ENCODE assay signal across 16 cellular contexts in the genomic region with DNA sequence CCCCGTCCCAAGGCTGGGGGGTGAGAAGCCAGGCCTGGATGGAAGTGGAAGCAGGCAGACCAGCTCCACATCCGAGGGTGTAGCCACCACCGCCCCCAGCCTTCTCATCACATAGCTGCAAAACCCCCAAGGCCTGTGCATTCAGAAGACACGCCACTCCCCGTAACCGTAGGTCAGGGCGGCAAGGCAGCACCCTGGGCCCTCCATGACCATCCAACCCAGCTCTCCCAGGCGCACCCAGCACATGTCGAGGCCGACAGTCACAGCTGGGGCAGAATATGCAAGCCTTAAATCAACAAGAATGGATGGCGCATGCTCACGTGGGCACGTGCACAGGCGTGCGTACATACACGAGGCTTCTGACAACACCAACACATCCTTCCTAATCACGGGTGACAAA. TPM values are rescaled to one million over a fixed set of nuclear protein-coding genes. Genes with fewer than 3 reads are reported as not detected.
DNase-seq lines count a peak whose midpoint lies in the region; ATAC-seq, FAIRE-seq and TF ChIP-seq lines count a peak whose summit lies in the region.
"Had no signal": no experiment of that assay in that cellular context is flagged by ENCODE, and none has a peak within 500 bp of the region (broad histone marks: within the 10 kb centered on the region; RNA-seq: fewer than 3 reads in every experiment).

No MANE protein-coding gene starts in this region.

- no peak overlapping the region for H2BK12ac ChIP-seq in trophoblast cell (ENCODE audit: low read length)

- H2AK5ac ChIP-seq in trophoblast cell (ENCODE audit: low read length), result no peak overlapping the region

- H4K20me1 ChIP-seq in BLaER1, result peaks cover 19% of the 10 kb centered on the region

- H3K27ac ChIP-seq in BLaER1 (peak overlapping the region; percentile 29; the same call in 1 of the 2 replicates), kidney (ENCODE audit: low read depth in 2 of 2, low read length in 2 of 2) (no peak overlapping the region), trophoblast cell (ENCODE audit: low read depth, low read length) (no peak overlapping the region), aorta (ENCODE audit: low read depth in 1 of 2, low read length in 2 of 2) (no peak overlapping the region)
- H3K27ac ChIP-seq: C4-2B, SJSA1 had no signal

- peaks cover 2% of the 10 kb centered on the region for H3K79me1 ChIP-seq in trophoblast cell (ENCODE audit: low read length)

- H3K4me3 ChIP-seq in BLaER1 (no peak overlapping the region), kidney (ENCODE audit: low read length in 2 of 2) (no peak overlapping the region), trophoblast cell (ENCODE audit: low read depth, low read length) (no peak overlapping the region), aorta (ENCODE audit: low read length in 2 of 2) (no peak overlapping the region)
- H3K4me3 ChIP-seq: HAP-1, SJSA1 had no signal

- H3K4me2 ChIP-seq in BLaER1 (peak overlapping the region; percentile 66), trophoblast cell (ENCODE audit: low read length) (no peak overlapping the region)

- H2BK5ac ChIP-seq in trophoblast cell (ENCODE audit: low read depth, low read length, poor library complexity), result no peak overlapping the region

- H3K23ac ChIP-seq in trophoblast cell (ENCODE audit: low read length), result no peak overlapping the region

- no peak for ATAC-seq in aorta (ENCODE audit: low FRiP score)

- no peak for FAIRE-seq in kidney (lab: Jason Lieb, UNC)
- FAIRE-seq: A204.1 had no signal

- no peak for TF ChIP-seq CTCF in kidney (IDR thresholded peaks at IDR 0.05; ENCODE audit: borderline replicate concordance, extremely low read depth, insufficient read depth)
- no peak for TF ChIP-seq CTCF in GM10266 (IDR thresholded peaks at IDR 0.05; ENCODE audit: control insufficient read depth, insufficient read depth, low read depth, missing control alignments)

- no peak overlapping the region for H3K14ac ChIP-seq in trophoblast cell (ENCODE audit: low read length)

- H3K27me3 Mint-ChIP-seq in IgD-negative memory B cell, result no peaks in the 10 kb centered on the region

- no peak overlapping the region for H4K8ac ChIP-seq in trophoblast cell (ENCODE audit: low read depth, low read length)

- H3K4me3 Mint-ChIP-seq in IgD-negative memory B cell, result no peak overlapping the region

- DNase-seq in kidney, result peak; percentile 51
- DNase-seq in trophoblast cell, result no peak
- no peak for DNase-seq in GM10266 (ENCODE audit: extremely low spot score)
- no peak for DNase-seq in aorta
- DNase-seq in NCI-H1417 treated with DMSO at 0.1 percent for 48 hours (lab: John Stamatoyannopoulos, UW), result no peak
- DNase-seq: COR-L47, NCI-H1048, NCI-H2081 treated with DMSO at 0.1 percent for 48 hours, NCI-H510A, NCI-H774 had no signal

- H4K91ac ChIP-seq in trophoblast cell (ENCODE audit: low read depth, low read length), result no peak overlapping the region

- H4K12ac ChIP-seq in trophoblast cell (ENCODE audit: low read depth, low read length), result no peak overlapping the region

- peak overlapping the region; percentile 53; the same call in 1 of the 2 replicates for H3K9ac ChIP-seq in BLaER1
- no peak overlapping the region for H3K9ac ChIP-seq in kidney (ENCODE audit: low read length in 2 of 2)
- no peak overlapping the region for H3K9ac ChIP-seq in trophoblast cell (ENCODE audit: low read length)

- H3K4me1 ChIP-seq in BLaER1 (peaks cover 97% of the 10 kb centered on the region), kidney (ENCODE audit: control insufficient read depth in 1 of 2, insufficient read depth in 1 of 2, low read depth in 1 of 2, low read length in 2 of 2) (peaks cover 23% of the 10 kb centered on the region in 2 donors), trophoblast cell (ENCODE audit: control insufficient read depth in 1 of 2, insufficient read depth in 2 of 2, low read length in 2 of 2) (peaks cover 25 to 39% of the 10 kb centered on the region in 2 experiments), aorta (ENCODE audit: control insufficient read depth in 1 of 2, insufficient read depth in 2 of 2, low read length in 2 of 2) (no peaks in the 10 kb centered on the region)
- H3K4me1 ChIP-seq: HAP-1 had no signal

- H2BK120ac ChIP-seq in trophoblast cell (ENCODE audit: insufficient read depth, low read length, poor library complexity), result no peak overlapping the region

- peak overlapping the region; percentile 24 for H3K18ac ChIP-seq in trophoblast cell (ENCODE audit: low read length)

- no peak overlapping the region for H2AFZ ChIP-seq in trophoblast cell (ENCODE audit: insufficient read depth, low read length, poor library complexity)

- peaks cover 29% of the 10 kb centered on the region for H3K79me2 ChIP-seq in trophoblast cell (ENCODE audit: control insufficient read depth, insufficient read depth, low read length, poor library complexity)

- H3K36me3 Mint-ChIP-seq in IgD-negative memory B cell, result peaks cover 7% of the 10 kb centered on the region

- peak overlapping the region in 2 of 3 donors; percentile 53 to 90 for H3K27ac Mint-ChIP-seq in IgD-negative memory B cell

- intact Hi-C loops in kidney (cut with DNase I), result no loop called here
- intact Hi-C loops in aorta (cut with DNase I), result no loop called here

- H3K36me3 ChIP-seq in BLaER1 (peaks cover 30% of the 10 kb centered on the region), kidney (ENCODE audit: control insufficient read depth in 1 of 2, insufficient read depth in 2 of 2, low read length in 2 of 2) (peaks cover 6% of the 10 kb centered on the region in 2 donors), trophoblast cell (ENCODE audit: control insufficient read depth in 1 of 2, insufficient read depth in 2 of 2, low read length in 2 of 2) (peaks cover 42 to 56% of the 10 kb centered on the region in 2 experiments), aorta (ENCODE audit: control insufficient read depth in 1 of 2, insufficient read depth in 2 of 2, low read length in 1 of 2) (peaks cover 0 to 3% of the 10 kb centered on the region in 2 donors)

- H3K9me3 Mint-ChIP-seq in IgD-negative memory B cell, result no peaks in the 10 kb centered on the region

- no CpG with 5 or more reads among the region's 17 CpGs for WGBS in trophoblast cell (ENCODE audit: extremely low coverage, insufficient coverage, insufficient read length)
- WGBS in aorta, 2 donors, result 90 to 95% methylated on average over 17 of the region's 17 CpGs

- H3K27me3 ChIP-seq in BLaER1, result no peaks in the 10 kb centered on the region
- H3K27me3 ChIP-seq in trophoblast cell (ENCODE audit: insufficient read depth, low read length), result no peaks in the 10 kb centered on the region
- no peaks in the 10 kb centered on the region for H3K27me3 ChIP-seq in aorta (ENCODE audit: control insufficient read depth in 1 of 2, insufficient read depth in 2 of 2, low read length in 1 of 2)
- H3K27me3 ChIP-seq: SJSA1 had no signal

- H3K9me3 ChIP-seq in BLaER1, result peaks cover 15% of the 10 kb centered on the region
- no peaks in the 10 kb centered on the region for H3K9me3 ChIP-seq in kidney (ENCODE audit: control insufficient read depth in 1 of 2, low read length in 2 of 2)
- no peaks in the 10 kb centered on the region for H3K9me3 ChIP-seq in trophoblast cell (ENCODE audit: insufficient read depth, low read depth, low read length)
- no peaks in the 10 kb centered on the region for H3K9me3 ChIP-seq in aorta (ENCODE audit: control insufficient read depth, low read length)
- H3K9me3 ChIP-seq: HAP-1, SJSA1 had no signal

- H3K4me1 Mint-ChIP-seq in IgD-negative memory B cell, result peaks cover 0 to 21% (median 15%) of the 10 kb centered on the region in 3 donors

- H3K4ac ChIP-seq in trophoblast cell (ENCODE audit: low read depth, low read length), result no peak overlapping the region

RNA-seq across cellular contexts. Expression of a gene that starts 52.7 kb away (rescaled TPM):
- polyA plus RNA-seq in IgD-negative memory B cell, result 28.7 TPM
- 47.1 TPM for total RNA-seq in kidney
- 22.3 TPM for polyA plus RNA-seq in kidney (ENCODE audit: insufficient read depth, low read depth, low replicate concordance)
- 54.6 and 55.9 TPM in 2 replicates for polyA plus RNA-seq in trophoblast cell (2013)
- total RNA-seq in aorta, result 10 to 100 TPM; 12.0 to 25.4 TPM
- 10 to 100 TPM in 1 of 2 donors, 1 to 10 TPM in 1; 9.0 to 11.6 TPM for polyA plus RNA-seq in aorta
